1 cellular context compared by ENCODE assay signal in genomic region chr17:50055426-50056216, GRCh38.
TF ChIP-seq lines count a peak whose summit lies in the region.

Gene ITGA3, plus strand, starts transcription at chr17:50056110. Its CDS starts 330 bp downstream, at chr17:50056440.

TF ChIP-seq in HEK293, 187 proteins besides CTCF, POLR2A, EP300 and RAD21 (continued from another document and continues in another):
- no peak for TF ChIP-seq ZSCAN18 (tag by site-specific recombination; IDR thresholded peaks at IDR 0.05)
- TF ChIP-seq BCL6B (tag by site-specific recombination; IDR thresholded peaks at IDR 0.05): no peak
- TF ChIP-seq ZNF561 (tag by site-specific recombination; IDR thresholded peaks at IDR 0.05; ENCODE audit: borderline replicate concordance): no peak; the same call in 1 of the 2 replicates
- no peak for TF ChIP-seq ZNF24 (tag by site-specific recombination; IDR thresholded peaks at IDR 0.05)
- no peak for TF ChIP-seq ZNF843 (tag by site-specific recombination; IDR thresholded peaks at IDR 0.05)
- no peak for TF ChIP-seq ZNF211 (tag by site-specific recombination; IDR thresholded peaks at IDR 0.05; ENCODE audit: low read depth)
- TF ChIP-seq PBX3 (CRISPR knock-in tag; IDR thresholded peaks at IDR 0.05): no peak
- TF ChIP-seq ZNF701 (tag by site-specific recombination; IDR thresholded peaks at IDR 0.05): no peak
- TF ChIP-seq KLF1 (tag by site-specific recombination; IDR thresholded peaks at IDR 0.05): peak; percentile 94
- peak; percentile 56; the same call in 1 of the 2 replicates for TF ChIP-seq SP7 (tag by site-specific recombination; IDR thresholded peaks at IDR 0.05)
- no peak for TF ChIP-seq ZNF280C (tag by site-specific recombination; IDR thresholded peaks at IDR 0.05)
- no peak for TF ChIP-seq ZNF433 (tag by site-specific recombination; IDR thresholded peaks at IDR 0.05; ENCODE audit: low read depth)
- no peak for TF ChIP-seq ZNF146 (tag by site-specific recombination; IDR thresholded peaks at IDR 0.05)
- TF ChIP-seq HOXD13 (CRISPR knock-in tag; IDR thresholded peaks at IDR 0.05; ENCODE audit: borderline replicate concordance): no peak
- no peak for TF ChIP-seq ZBTB6 (tag by site-specific recombination; IDR thresholded peaks at IDR 0.05)
- TF ChIP-seq ZSCAN16 (tag by site-specific recombination; IDR thresholded peaks at IDR 0.05): no peak
- TF ChIP-seq ZNF626 (tag by site-specific recombination; IDR thresholded peaks at IDR 0.05): no peak
- TF ChIP-seq ZNF585B (tag by site-specific recombination; IDR thresholded peaks at IDR 0.05): no peak
- TF ChIP-seq MZF1 (tag by site-specific recombination; IDR thresholded peaks at IDR 0.05; ENCODE audit: borderline replicate concordance): no peak
- no peak for TF ChIP-seq ZNF324 (tag by site-specific recombination; IDR thresholded peaks at IDR 0.05)
- peak; percentile 34; the same call in 1 of the 2 replicates for TF ChIP-seq ZBTB7A (tag by site-specific recombination; IDR thresholded peaks at IDR 0.05; ENCODE audit: low read depth)
- TF ChIP-seq ZNF529 (tag by site-specific recombination; IDR thresholded peaks at IDR 0.05; ENCODE audit: insufficient replicate concordance): no peak
- TF ChIP-seq ZNF707 (tag by site-specific recombination; IDR thresholded peaks at IDR 0.05): no peak
- no peak for TF ChIP-seq ZFP3 (tag by site-specific recombination; IDR thresholded peaks at IDR 0.05; ENCODE audit: low read depth)
- TF ChIP-seq REPIN1 (tag by site-specific recombination; IDR thresholded peaks at IDR 0.05; ENCODE audit: low read depth): no peak
- no peak for TF ChIP-seq ZNF292 (tag by site-specific recombination; IDR thresholded peaks at IDR 0.05; ENCODE audit: borderline replicate concordance, low read depth)
- no peak; the same call in 1 of the 2 replicates for TF ChIP-seq INSM2 (tag by site-specific recombination; IDR thresholded peaks at IDR 0.05)
- no peak; the same call in 1 of the 2 replicates for TF ChIP-seq ZNF335 (tag by site-specific recombination; conservative IDR thresholded peaks at IDR 0.05)
- no peak for TF ChIP-seq GLI4 (tag by site-specific recombination; IDR thresholded peaks at IDR 0.05)
- peak; percentile 52 for TF ChIP-seq ZBTB17 (tag by site-specific recombination; IDR thresholded peaks at IDR 0.05)
- TF ChIP-seq ZNF629 (tag by site-specific recombination; IDR thresholded peaks at IDR 0.05): no peak; the same call in 1 of the 2 replicates
- TF ChIP-seq ZNF692 (tag by site-specific recombination; IDR thresholded peaks at IDR 0.05): peak; percentile 98
- peak; percentile 81 for TF ChIP-seq ZNF513 (tag by site-specific recombination; IDR thresholded peaks at IDR 0.05)
- no peak for TF ChIP-seq ZNF639 (tag by site-specific recombination; IDR thresholded peaks at IDR 0.05)
- TF ChIP-seq ZBTB48 (tag by site-specific recombination; IDR thresholded peaks at IDR 0.05): peak; percentile 19; the same call in 1 of the 2 replicates
- TF ChIP-seq SCRT2 (tag by site-specific recombination; IDR thresholded peaks at IDR 0.05): peak; percentile 96
- TF ChIP-seq SP2 (tag by site-specific recombination; IDR thresholded peaks at IDR 0.05): peak; percentile 90
- TF ChIP-seq PRDM6 (tag by site-specific recombination; IDR thresholded peaks at IDR 0.05): no peak
- TF ChIP-seq ZNF341 (tag by site-specific recombination; IDR thresholded peaks at IDR 0.05; ENCODE audit: low read depth): peak; percentile 86
- no peak for TF ChIP-seq ZNF792 (tag by site-specific recombination; IDR thresholded peaks at IDR 0.05)
- TF ChIP-seq ZSCAN4 (tag by site-specific recombination; IDR thresholded peaks at IDR 0.05): no peak
- TF ChIP-seq ZNF776 (tag by site-specific recombination; IDR thresholded peaks at IDR 0.05; ENCODE audit: borderline replicate concordance): no peak
- TF ChIP-seq ZNF830 (tag by site-specific recombination; IDR thresholded peaks at IDR 0.05; ENCODE audit: low read depth): no peak
- TF ChIP-seq ZNF423 (tag by site-specific recombination; IDR thresholded peaks at IDR 0.05): no peak
- TF ChIP-seq ZNF174 (tag by site-specific recombination; IDR thresholded peaks at IDR 0.05): no peak
- TF ChIP-seq ZNF404 (tag by site-specific recombination; IDR thresholded peaks at IDR 0.05): no peak
